In the genomic region with DNA sequence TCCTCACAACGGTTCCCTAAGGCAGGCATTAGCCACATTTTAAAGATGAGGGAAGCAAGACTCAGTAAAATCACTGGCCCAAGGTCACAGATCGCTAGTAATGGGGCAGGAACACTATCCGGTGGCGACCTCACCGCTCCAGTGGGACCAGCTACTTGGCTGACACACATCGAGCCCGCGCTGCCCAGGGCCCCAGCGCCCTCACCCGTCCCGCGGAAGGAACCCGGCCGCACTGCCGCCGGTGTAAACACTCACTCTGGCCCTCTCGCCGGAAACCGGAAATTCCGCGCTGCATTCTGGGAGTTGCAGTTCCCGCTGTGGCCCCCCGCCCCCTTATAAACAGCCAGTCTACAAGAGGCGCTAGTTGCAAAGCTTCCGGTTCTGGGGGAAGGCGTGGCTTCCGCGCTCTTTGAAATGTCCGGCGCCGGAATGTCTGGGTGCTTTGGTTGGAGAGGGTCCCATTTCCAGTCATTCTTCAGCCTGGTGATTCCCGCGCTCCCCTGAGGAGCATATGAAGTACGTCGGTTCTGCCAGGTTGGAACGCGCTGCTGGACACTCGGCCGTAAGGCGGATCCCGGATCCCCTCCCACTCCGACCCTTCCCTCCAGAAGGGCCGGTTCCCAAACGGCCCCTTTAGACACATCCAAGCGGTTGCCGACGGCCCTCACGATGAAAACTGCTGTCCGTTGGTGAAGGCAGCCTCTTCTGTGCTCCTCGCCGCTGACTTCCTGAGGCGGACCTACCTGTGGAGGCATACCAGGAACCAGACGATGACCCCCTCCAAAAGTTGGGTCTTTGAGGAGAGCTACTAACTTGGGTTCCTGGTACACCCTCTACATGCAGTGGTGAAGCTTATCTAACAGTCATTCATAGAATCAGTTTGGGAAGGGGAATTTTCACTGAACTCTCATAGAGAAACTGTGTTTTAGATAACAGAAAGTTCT, we compare ENCODE assay signal across 1 cellular context.
TF ChIP-seq lines count a peak whose summit lies in the region.

Gene UBL7 (minus strand): TSS at position 258 of the 944 bp plus-strand sequence. CDS start 2,293 bp downstream, outside the sequence.

TF ChIP-seq in GM23338, 12 proteins besides CTCF, POLR2A, EP300 and RAD21 (continued from another document):
- TF ChIP-seq ZNF462 (CRISPR knock-in tag; IDR thresholded peaks at IDR 0.05) = no peak
- TF ChIP-seq, protein P1, sequence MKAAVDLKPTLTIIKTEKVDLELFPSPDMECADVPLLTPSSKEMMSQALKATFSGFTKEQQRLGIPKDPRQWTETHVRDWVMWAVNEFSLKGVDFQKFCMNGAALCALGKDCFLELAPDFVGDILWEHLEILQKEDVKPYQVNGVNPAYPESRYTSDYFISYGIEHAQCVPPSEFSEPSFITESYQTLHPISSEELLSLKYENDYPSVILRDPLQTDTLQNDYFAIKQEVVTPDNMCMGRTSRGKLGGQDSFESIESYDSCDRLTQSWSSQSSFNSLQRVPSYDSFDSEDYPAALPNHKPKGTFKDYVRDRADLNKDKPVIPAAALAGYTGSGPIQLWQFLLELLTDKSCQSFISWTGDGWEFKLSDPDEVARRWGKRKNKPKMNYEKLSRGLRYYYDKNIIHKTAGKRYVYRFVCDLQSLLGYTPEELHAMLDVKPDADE (IDR thresholded peaks at IDR 0.05) = peak; percentile 96
- TF ChIP-seq REST (IDR thresholded peaks at IDR 0.05; ENCODE audit: unreplicated experiment) = no peak
- 0 out of 2 replicates have a peak, but pooled peaks have one; percentile 22 for TF ChIP-seq CREB1 (CRISPR knock-in tag; IDR thresholded peaks at IDR 0.05; ENCODE audit: low read depth)
- TF ChIP-seq POLR2AphosphoS5 (IDR thresholded peaks at IDR 0.05; ENCODE audit: low read depth) = peak; percentile 96
